In the genomic region with DNA sequence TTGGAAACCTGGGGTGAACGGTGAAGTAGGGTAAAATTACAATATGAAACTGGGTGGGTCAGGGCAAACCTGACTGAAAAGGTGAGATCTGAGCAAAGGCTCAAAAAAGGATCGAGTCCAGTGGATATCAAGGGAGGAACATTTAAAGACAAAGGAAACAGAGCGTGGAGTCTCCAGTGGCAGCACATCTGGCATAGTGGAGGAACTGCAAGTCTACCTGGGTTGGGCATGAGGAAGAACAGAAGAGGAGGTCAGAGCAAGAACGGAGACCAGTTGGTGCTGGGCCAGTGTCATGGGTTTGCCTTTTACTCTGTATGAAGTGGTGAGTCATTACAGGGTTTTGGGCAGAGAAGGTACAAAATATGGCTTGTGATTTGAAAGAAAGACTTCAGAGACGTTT, we compare ENCODE assay signal across 9 cellular contexts.
DNase-seq lines count a peak whose midpoint lies in the region; TF ChIP-seq lines count a peak whose summit lies in the region.
"Had no signal": no experiment of that assay in that cellular context is flagged by ENCODE, and none has a peak within 500 bp of the region (broad histone marks: within the 10 kb centered on the region; RNA-seq: fewer than 3 reads in every experiment).

No MANE protein-coding gene starts in this region.

- H3F3A ChIP-seq in PC-9 (ENCODE audit: insufficient read depth, low read depth), result peaks cover 46% of the 10 kb centered on the region

- H3K9me3 ChIP-seq in PC-9 (ENCODE audit: insufficient read depth, low read depth) (peaks cover 8% of the 10 kb centered on the region), esophagus squamous epithelium (no peaks in the 10 kb centered on the region), HAP-1 (no peaks in the 10 kb centered on the region)

- DNase-seq in HK-2 (ENCODE audit: unreplicated experiment) (peak; percentile 31), PC-9 (no peak), esophagus squamous epithelium (lab: John Stamatoyannopoulos, UW) (no peak), retinal pigment epithelial cell (ENCODE audit: low read depth) (peak; percentile 53), NCI-H2107 (lab: John Stamatoyannopoulos, UW) (no peak), NCI-H2171 (lab: John Stamatoyannopoulos, UW) (no peak), HAP-1 (ENCODE audit: low spot score in 2 of 2) (no peak)
- DNase-seq: MM.1S, naive B cell had no signal

- CTCF ChIA-PET in PC-9 (lab: Charles Lee), result no interaction called here

- WGBS in esophagus squamous epithelium, 2 donors, result 40 to 41% methylated on average over 5 of the region's 5 CpGs

- no peaks in the 10 kb centered on the region for H3K9me2 ChIP-seq in PC-9 (ENCODE audit: insufficient read depth)

- H3K27me3 ChIP-seq in PC-9 (ENCODE audit: insufficient read depth, low read depth), result no peaks in the 10 kb centered on the region
- no peaks in the 10 kb centered on the region for H3K27me3 ChIP-seq in esophagus squamous epithelium
- H3K27me3 ChIP-seq in HAP-1 (ENCODE audit: low read depth), result no peaks in the 10 kb centered on the region

- H3K36me3 ChIP-seq in PC-9 (ENCODE audit: low read depth) (peaks cover 13% of the 10 kb centered on the region), esophagus squamous epithelium (no peaks in the 10 kb centered on the region), HAP-1 (replicated peaks) (no peaks in the 10 kb centered on the region)

- no peaks in the 10 kb centered on the region for H4K20me1 ChIP-seq in PC-9 (ENCODE audit: insufficient read depth)

- peak overlapping the region; percentile 99 for H3K27ac ChIP-seq in PC-9
- peak overlapping the region; percentile 81 to 85 (median 82) for H3K27ac ChIP-seq in esophagus squamous epithelium

- peaks cover 47% of the 10 kb centered on the region for H3K4me1 ChIP-seq in PC-9 (replicated peaks; ENCODE audit: insufficient read depth)
- peaks cover 11 to 35% (median 16%) of the 10 kb centered on the region in 3 donors for H3K4me1 ChIP-seq in esophagus squamous epithelium
- peaks cover 12% of the 10 kb centered on the region for H3K4me1 ChIP-seq in HAP-1

- no peaks in the 10 kb centered on the region for H3K79me2 ChIP-seq in PC-9 (ENCODE audit: low read depth)

- peak overlapping the region; percentile 79 for H3K4me2 ChIP-seq in PC-9

- no peak overlapping the region for H2AFZ ChIP-seq in PC-9

- no TSS peak for BruUV-seq in PC-9 (replicated peaks; lab: Mats Ljungman, UMichigan)

- in situ Hi-C loops in HAP-1 (cut with MboI; ENCODE audit: low sequenced_read_pairs), result no loop called here

- TF ChIP-seq CTCF in PC-9 (conservative IDR thresholded peaks at IDR 0.05) (no peak), esophagus squamous epithelium (IDR thresholded peaks at IDR 0.05) (no peak), retinal pigment epithelial cell (conservative IDR thresholded peaks at IDR 0.05; ENCODE audit: low read depth, low read length) (no peak)

- H3K4me3 ChIP-seq in PC-9, result peak overlapping the region; percentile 43; the same call in 1 of the 2 replicates
- no peak overlapping the region for H3K4me3 ChIP-seq in esophagus squamous epithelium
- H3K4me3 ChIP-seq in retinal pigment epithelial cell (ENCODE audit: low read length), result no peak overlapping the region
- H3K4me3 ChIP-seq in HAP-1, result no peak overlapping the region

- no peak for TF ChIP-seq POLR2A in esophagus squamous epithelium (IDR thresholded peaks at IDR 0.05)

- intact Hi-C loops in PC-9 (cut with micrococcal nuclease; ENCODE audit: unreplicated experiment), result loop anchor here (10.0 kb wide), 1 partner anchor 1289 kb away; no protein-coding TSS in a partner anchor
- intact Hi-C loops in esophagus squamous epithelium (cut with DNase I), result no loop called here

- POLR2A ChIA-PET in PC-9 (lab: Charles Lee; ENCODE audit: unreplicated experiment), result no interaction called here

Comparison
In these comparisons a context has a peak if more than half of its experiments do, and no peak if none do; other contexts are left out.
1. DNase-seq: peak in HK-2 (single experiment) and retinal pigment epithelial cell (single experiment); none in PC-9 (0 of 2), esophagus squamous epithelium (single experiment), NCI-H2107 (single experiment), NCI-H2171 (single experiment) and HAP-1 (0 of 2).